19 cellular contexts compared by ENCODE assay signal in the genomic region with DNA sequence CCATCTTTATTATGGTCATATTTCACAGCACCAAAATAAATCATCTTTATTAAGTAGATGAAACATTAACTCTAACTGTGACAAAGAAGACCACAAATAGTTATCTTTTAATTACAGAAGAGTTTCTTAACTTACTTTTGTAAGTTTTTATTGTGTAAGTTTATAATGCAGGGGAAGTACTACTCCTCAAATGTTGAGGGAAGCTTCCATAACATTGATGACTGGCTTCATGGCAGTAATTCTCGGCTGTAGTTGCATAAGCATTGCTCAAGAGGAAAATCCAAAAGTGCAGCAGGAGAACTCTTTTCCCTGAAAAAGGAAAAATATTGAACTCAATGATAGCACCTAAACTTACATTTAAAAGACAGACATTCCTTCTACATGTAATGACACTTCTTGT. TPM values are rescaled to one million over a fixed set of nuclear protein-coding genes. Genes with fewer than 3 reads are reported as not detected.
"Had no signal": no experiment of that assay in that cellular context is flagged by ENCODE, and none has a peak within 500 bp of the region (broad histone marks: within the 10 kb centered on the region; RNA-seq: fewer than 3 reads in every experiment).

No MANE protein-coding gene starts in this region.

- H3K36me3 ChIP-seq: heart right ventricle, left ventricle myocardium inferior, ovary, tibial nerve, vagina had no signal

- H3K27ac ChIP-seq: heart right ventricle, left ventricle myocardium inferior, ovary, tibial nerve, vagina had no signal

- DNase-seq: activated CD4-positive, alpha-beta T cell treated with anti-CD3 and anti-CD28 coated beads, Interleukin-2, amount 50 U/mL, for 4 hours; activated CD4-positive, CD25-positive, alpha-beta regulatory T cell treated with anti-CD3 and anti-CD28 coated beads, Interleukin-2, amount 50 U/mL, for 72 hours; activated CD8-positive, alpha-beta memory T cell treated with anti-CD3 and anti-CD28 coated beads, Interleukin-2, amount 10 ng/mL, durations not matched to agents 7 days and 5 days; activated effector memory CD4-positive, alpha-beta T cell treated with Interleukin-2 at 50 U/mL for 16 hours; activated T-cell treated with anti-CD3 and anti-CD28 coated beads, Interleukin-2, amount 50 U/mL, for 24 hours; dermis blood vessel endothelial cell; heart right ventricle; islet precursor cell; left ventricle myocardium inferior; ovary; stimulated activated CD4-positive, alpha-beta T cell treated with anti-CD3 and anti-CD28 coated beads, Interleukin-15, amount 100 ng/mL, for 24 hours; stimulated activated CD4-positive, alpha-beta T cell treated with anti-CD3 and anti-CD28 coated beads, Interleukin-4, amount 100 ng/mL, for 24 hours had no signal

- H3K36me3 Mint-ChIP-seq: activated CD8-positive, alpha-beta memory T cell treated with anti-CD3 and anti-CD28 coated beads, Interleukin-2, amount 10 ng/mL, durations not matched to agents 7 days and 5 days had no signal

- H3K27ac Mint-ChIP-seq: activated CD8-positive, alpha-beta memory T cell treated with anti-CD3 and anti-CD28 coated beads, Interleukin-2, amount 10 ng/mL, durations not matched to agents 7 days and 5 days; activated T-cell treated with anti-CD3 and anti-CD28 coated beads, Interleukin-2, amount 50 U/mL, for 24 hours had no signal

- H3K9me3 ChIP-seq: heart right ventricle, left ventricle myocardium inferior, ovary, tibial nerve, vagina had no signal

- H3K4me3 Mint-ChIP-seq: activated CD8-positive, alpha-beta memory T cell treated with anti-CD3 and anti-CD28 coated beads, Interleukin-2, amount 10 ng/mL, durations not matched to agents 7 days and 5 days; activated naive CD4-positive, alpha-beta T cell treated with anti-CD3 and anti-CD28 coated beads, Interleukin-2, amount 50 U/mL, for 24 hours; activated T-cell treated with anti-CD3 and anti-CD28 coated beads, Interleukin-2, amount 50 U/mL, for 24 hours; neural crest cell had no signal

- H3K4me3 ChIP-seq: heart right ventricle, left ventricle myocardium inferior, ovary, tibial nerve, vagina had no signal

- H3K9me3 Mint-ChIP-seq: activated naive CD4-positive, alpha-beta T cell treated with anti-CD3 and anti-CD28 coated beads, Interleukin-2, amount 50 U/mL, for 24 hours; activated T-cell treated with anti-CD3 and anti-CD28 coated beads, Interleukin-2, amount 50 U/mL, for 24 hours; neural crest cell had no signal

- H3K27me3 ChIP-seq: ovary, vagina had no signal

- ATAC-seq: activated CD8-positive, alpha-beta memory T cell treated with anti-CD3 and anti-CD28 coated beads, Interleukin-2, amount 10 ng/mL, durations not matched to agents 7 days and 5 days had no signal

RNA-seq across cellular contexts. Expression of gene TSLP, which starts 4.6 kb away (rescaled TPM):
- total RNA-seq: cerebellum; frontal cortex; neural crest cell; T-helper 2 cell treated with Interferon-gamma antibody and Interleukin-4, amounts not matched to agents 100 ng/mL and 5 ng/mL, for 36 hours had no signal
